In genomic region chr2:61786876-61787275, GRCh38 we compare ENCODE assay signal across 18 cellular contexts.
"Had no signal": no experiment of that assay in that cellular context is flagged by ENCODE, and none has a peak within 500 bp of the region (broad histone marks: within the 10 kb centered on the region; RNA-seq: fewer than 3 reads in every experiment).

No MANE protein-coding gene starts in this region.

- DNase-seq: cortex of kidney; effector memory CD8-positive, alpha-beta T cell; gastrocnemius medialis; left ventricle myocardium superior; lower lobe of right lung; naive thymus-derived CD8-positive, alpha-beta T cell; nephron progenitor cell; nucleus accumbens; stimulated activated CD4-positive, alpha-beta T cell treated with anti-CD3 and anti-CD28 coated beads, Interleukin-2, amount 100 ng/mL, for 24 hours; stimulated activated CD4-positive, alpha-beta T cell treated with anti-CD3 and anti-CD28 coated beads, Interleukin-4, amount 100 ng/mL, for 24 hours; stimulated activated naive CD4-positive, alpha-beta T cell treated with Interleukin-2 at 50 U/mL for 16 hours; stomach; thyroid gland had no signal

- H3K36me3 ChIP-seq: gastrocnemius medialis, lower lobe of right lung, prostate gland, right atrium auricular region, stomach, thyroid gland had no signal

- H3K9me3 Mint-ChIP-seq: effector memory CD8-positive, alpha-beta T cell; naive thymus-derived CD8-positive, alpha-beta T cell; stimulated activated effector memory CD8-positive, alpha-beta T cell treated with anti-CD3 and anti-CD28 coated beads, Interleukin-12 subunit alpha, Interleukin-12 subunit beta, amount 100 ng/mL, for 72 hours; type B pancreatic cell had no signal

- H3K4me1 Mint-ChIP-seq: naive thymus-derived CD8-positive, alpha-beta T cell; stimulated activated effector memory CD8-positive, alpha-beta T cell treated with anti-CD3 and anti-CD28 coated beads, Interleukin-12 subunit alpha, Interleukin-12 subunit beta, amount 100 ng/mL, for 72 hours had no signal

- ATAC-seq: effector memory CD8-positive, alpha-beta T cell; gastrocnemius medialis; left ventricle myocardium superior; lower lobe of right lung; naive thymus-derived CD8-positive, alpha-beta T cell; sciatic nerve; stimulated activated effector memory CD8-positive, alpha-beta T cell treated with anti-CD3 and anti-CD28 coated beads, Interleukin-12 subunit alpha, Interleukin-12 subunit beta, amount 100 ng/mL, for 72 hours had no signal

- H3K27ac Mint-ChIP-seq: effector memory CD8-positive, alpha-beta T cell; naive thymus-derived CD8-positive, alpha-beta T cell; nephron progenitor cell; stimulated activated effector memory CD8-positive, alpha-beta T cell treated with anti-CD3 and anti-CD28 coated beads, Interleukin-12 subunit alpha, Interleukin-12 subunit beta, amount 100 ng/mL, for 72 hours; type B pancreatic cell had no signal

- H3K27ac ChIP-seq: gastrocnemius medialis, lower lobe of right lung, prostate gland, right atrium auricular region, stomach, thyroid gland had no signal

- H3K4me1 ChIP-seq: gastrocnemius medialis, lower lobe of right lung, prostate gland, right atrium auricular region, stomach, thyroid gland had no signal

- H3K4me3 Mint-ChIP-seq: effector memory CD8-positive, alpha-beta T cell; naive thymus-derived CD8-positive, alpha-beta T cell; nephron progenitor cell; stimulated activated effector memory CD8-positive, alpha-beta T cell treated with anti-CD3 and anti-CD28 coated beads, Interleukin-12 subunit alpha, Interleukin-12 subunit beta, amount 100 ng/mL, for 72 hours; type B pancreatic cell had no signal

- H3K9me3 ChIP-seq: gastrocnemius medialis, lower lobe of right lung, prostate gland, right atrium auricular region, stomach, thyroid gland had no signal

- H3K4me3 ChIP-seq: gastrocnemius medialis, lower lobe of right lung, prostate gland, right atrium auricular region, stomach, thyroid gland had no signal

- H3K36me3 Mint-ChIP-seq: naive thymus-derived CD8-positive, alpha-beta T cell; stimulated activated effector memory CD8-positive, alpha-beta T cell treated with anti-CD3 and anti-CD28 coated beads, Interleukin-12 subunit alpha, Interleukin-12 subunit beta, amount 100 ng/mL, for 72 hours; type B pancreatic cell had no signal

- H3K27me3 ChIP-seq: gastrocnemius medialis, right atrium auricular region, stomach, thyroid gland had no signal
